In the genomic region with DNA sequence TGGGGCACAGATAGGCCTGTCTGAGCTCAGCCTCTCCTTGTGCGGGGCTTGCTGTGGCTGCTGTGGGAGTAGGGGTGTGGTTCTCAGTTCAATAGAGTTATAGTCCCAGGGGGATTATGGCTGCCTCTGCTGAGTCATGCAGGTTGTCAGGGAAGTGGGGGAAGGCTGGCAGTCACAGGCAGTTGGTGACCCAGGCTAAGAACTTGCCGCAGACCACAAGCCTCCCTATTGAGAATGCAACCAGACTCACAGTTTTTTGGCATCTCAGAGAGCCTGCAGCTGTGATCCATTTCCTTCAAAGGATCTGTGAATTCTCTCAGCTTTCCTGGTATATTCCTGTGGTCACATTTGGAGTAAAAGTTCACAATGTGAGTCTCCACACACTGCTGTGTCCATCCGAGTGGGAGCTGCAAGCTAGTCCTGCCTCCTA, we compare ENCODE assay signal across 7 cellular contexts.
DNase-seq lines count a peak whose midpoint lies in the region; FAIRE-seq and TF ChIP-seq lines count a peak whose summit lies in the region.

No MANE protein-coding gene starts in this region.

- H3K27me3 ChIP-seq in MM.1S (replicated peaks; ENCODE audit: insufficient read depth, low read length) (no peaks in the 10 kb centered on the region), bronchial epithelial cell (ENCODE audit: control insufficient read depth, insufficient read depth, low read length) (no peaks in the 10 kb centered on the region)

- H3K4me3 ChIP-seq in MM.1S (ENCODE audit: low read length) (no peak overlapping the region), bronchial epithelial cell (ENCODE audit: low read depth, low read length) (no peak overlapping the region)

- H4K20me1 ChIP-seq in MM.1S (ENCODE audit: insufficient read depth, low read length) = no peaks in the 10 kb centered on the region

- H3K9me3 ChIP-seq in MM.1S (replicated peaks; ENCODE audit: insufficient read depth, low read length) = no peaks in the 10 kb centered on the region

- no peaks in the 10 kb centered on the region for H3K4me1 ChIP-seq in MM.1S (ENCODE audit: low read length)

- in situ Hi-C loops in GM13977 (cut with MboI; ENCODE audit: low pct_unique_long_range_greater_than_20kb, low sequenced_read_pairs, unreplicated experiment) = no loop called here

- no peaks in the 10 kb centered on the region for H3K9me2 ChIP-seq in MM.1S (replicated peaks; ENCODE audit: insufficient read depth, low read length)

- no peak for TF ChIP-seq CTCF in MM.1S (IDR thresholded peaks at IDR 0.05; ENCODE audit: low read length)
- TF ChIP-seq CTCF in bronchial epithelial cell (IDR thresholded peaks at IDR 0.05; ENCODE audit: insufficient read depth, low read length, severe bottlenecking) = no peak
- no peak for TF ChIP-seq CTCF in GM13977 (IDR thresholded peaks at IDR 0.05; ENCODE audit: extremely low read depth, insufficient read depth, missing control alignments)

- no peak overlapping the region for H3K9ac ChIP-seq in MM.1S (ENCODE audit: low read length)

- no peak overlapping the region for H3K27ac ChIP-seq in MM.1S (ENCODE audit: low read length)

- peak; percentile 0 for DNase-seq in GM18507 (ENCODE audit: extremely low spot score, insufficient read length, low read depth)
- DNase-seq in H54 (ENCODE audit: insufficient read length, low spot score) = no peak
- DNase-seq in MM.1S = peak; percentile 6
- DNase-seq in bronchial epithelial cell (ENCODE audit: low read depth) = peak; percentile 71
- no peak for DNase-seq in COR-L47 (lab: John Stamatoyannopoulos, UW)
- no peak for DNase-seq in GM13977 (ENCODE audit: low spot score)
- no peak for DNase-seq in hypothalamus (lab: John Stamatoyannopoulos, UW)

- H3F3A ChIP-seq in MM.1S (ENCODE audit: insufficient read depth, low read length) = no peaks in the 10 kb centered on the region

- H2AFZ ChIP-seq in MM.1S (ENCODE audit: low read length) = no peak overlapping the region

- H3K79me2 ChIP-seq in MM.1S (ENCODE audit: low read length) = no peaks in the 10 kb centered on the region

- H3K36me3 ChIP-seq in MM.1S (replicated peaks; ENCODE audit: insufficient read depth, low read length) (no peaks in the 10 kb centered on the region), bronchial epithelial cell (ENCODE audit: control insufficient read depth, insufficient read depth, low read length) (no peaks in the 10 kb centered on the region)

- TF ChIP-seq POLR2A in H54 (IDR thresholded peaks at IDR 0.05; ENCODE audit: low read depth, low read length) = no peak

- H3K4me2 ChIP-seq in MM.1S (ENCODE audit: low read depth, low read length) = no peak overlapping the region

- FAIRE-seq in GM18507 (lab: Jason Lieb, UNC) (peak; percentile 94), H54 (lab: Jason Lieb, UNC) (peak; percentile 80), bronchial epithelial cell (lab: Jason Lieb, UNC) (no peak)

Comparison
In these comparisons a context has a peak if more than half of its experiments do, and no peak if none do; other contexts are left out.
1. DNase-seq: peak in GM18507 (single experiment), MM.1S (single experiment) and bronchial epithelial cell (single experiment); none in H54 (single experiment), COR-L47 (single experiment), GM13977 (single experiment) and hypothalamus (0 of 51).